Comparison of ENCODE assay signal across 8 cellular contexts in the genomic region with DNA sequence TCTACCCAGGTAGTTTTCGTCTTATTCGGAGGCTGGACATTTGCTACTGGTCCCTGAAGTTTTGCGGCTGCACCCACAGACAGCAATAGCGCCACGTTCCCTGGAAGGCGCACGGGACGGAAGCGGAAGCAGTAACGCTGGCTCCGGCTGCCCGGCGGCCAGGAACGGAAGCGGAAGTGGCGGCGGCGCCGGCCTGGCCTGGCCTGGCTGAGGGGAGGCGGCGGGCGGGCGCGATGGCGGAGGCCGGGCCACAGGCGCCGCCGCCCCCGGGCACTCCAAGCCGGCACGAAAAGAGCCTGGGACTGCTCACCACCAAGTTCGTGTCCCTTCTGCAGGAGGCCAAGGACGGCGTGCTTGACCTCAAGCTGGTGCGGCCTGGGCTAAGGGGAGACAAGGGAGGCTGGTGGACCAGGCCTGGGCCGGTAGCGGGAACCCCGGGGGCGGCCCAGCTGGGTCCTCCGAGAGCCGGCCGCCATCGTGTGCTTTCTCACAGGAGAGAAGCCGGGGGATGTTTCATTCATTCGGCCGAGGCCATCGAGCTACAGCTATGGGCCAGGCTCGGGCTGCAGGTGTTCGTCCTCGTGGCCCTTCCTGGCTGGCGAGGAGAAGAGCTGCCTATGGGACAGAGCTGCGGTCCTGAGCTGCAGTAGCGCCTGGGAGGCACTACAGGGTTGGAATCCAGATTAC. TPM values are rescaled to one million over a fixed set of nuclear protein-coding genes. Genes with fewer than 3 reads are reported as not detected.
DNase-seq lines count a peak whose midpoint lies in the region; ATAC-seq, FAIRE-seq and TF ChIP-seq lines count a peak whose summit lies in the region.

TSS of gene E2F4 (plus strand) at position 161 of the 687 bp plus-strand sequence. CDS start at position 234, 73 bp downstream.

- H3K27ac ChIP-seq in AG04450 (ENCODE audit: low read depth, low read length) (peak within 1 kb of the TSS; percentile 39), keratinocyte (ENCODE audit: control insufficient read depth, insufficient read depth, low read length) (peak within 1 kb of the TSS; percentile 69)

- peaks cover 4% of the 10 kb centered on the region for H4K20me1 ChIP-seq in keratinocyte (ENCODE audit: control insufficient read depth, extremely low read depth, insufficient read depth, low read length)

- CTCF ChIA-PET in AG04450 (lab: Charles Lee): no interaction called here

- peak within 1 kb of the TSS; percentile 82 for H3K4me2 ChIP-seq in keratinocyte (ENCODE audit: control insufficient read depth, extremely low read depth, insufficient read depth, low read depth, low read length)

- peaks cover 15% of the 10 kb centered on the region for H3K4me1 ChIP-seq in keratinocyte (ENCODE audit: control insufficient read depth, extremely low read depth, insufficient read depth, low read length)

- TF ChIP-seq CTCF in AG04450 (IDR thresholded peaks at IDR 0.05; ENCODE audit: low read depth, low read length) (no peak), keratinocyte (optimal IDR thresholded peaks at IDR 0.05 in 1 of 3, IDR thresholded peaks at IDR 0.05 in 1 of 3, conservative IDR thresholded peaks at IDR 0.05 in 1 of 3; ENCODE audit: extremely low read depth in 1 of 3, insufficient read depth in 2 of 3, low read length in 3 of 3) (no peak)

- FAIRE-seq in keratinocyte (lab: Jason Lieb, UNC): peak; percentile 29

- H3K79me2 ChIP-seq in keratinocyte (ENCODE audit: control insufficient read depth, insufficient read depth, low read length): peaks cover 44% of the 10 kb centered on the region

- H3K9ac ChIP-seq in keratinocyte (ENCODE audit: control insufficient read depth, extremely low read depth, insufficient read depth, low read length): peak within 1 kb of the TSS; percentile 89

- dilution Hi-C loops in keratinocyte (cut with MboI; ENCODE audit: extremely low pct_ligation_motif_present, low sequenced_read_pairs): no loop called here

- H3K36me3 ChIP-seq in keratinocyte (ENCODE audit: control insufficient read depth in 2 of 2, extremely low read depth in 1 of 2, insufficient read depth in 2 of 2, low read length in 2 of 2): peaks cover 27 to 37% of the 10 kb centered on the region in 2 experiments

- POLR2A ChIA-PET in AG04450 (lab: Yijun Ruan, JAX): no interaction called here

- peak within 1 kb of the TSS; percentile 65 for H2AFZ ChIP-seq in keratinocyte (ENCODE audit: control insufficient read depth, low read length)

- DNase-seq in AG04450 (ENCODE audit: low read depth, low spot score): peak; percentile 76
- DNase-seq in NCI-H345 (lab: John Stamatoyannopoulos, UW): peak; percentile 83
- peak; percentile 75 for DNase-seq in activated CD4-positive, CD25-positive, alpha-beta regulatory T cell treated with anti-CD3 and anti-CD28 coated beads, Interleukin-2, amount 50 U/mL, for 16 hours (ENCODE audit: low read depth, low spot score)
- peak; percentile 82 for DNase-seq in central memory CD4-positive, alpha-beta T cell
- DNase-seq in keratinocyte (ENCODE audit: low read depth, low spot score): no peak
- peak; percentile 85 to 87 (median 86) for DNase-seq in stimulated activated CD4-positive, alpha-beta T cell treated with anti-CD3 and anti-CD28 coated beads, Interleukin-12 subunit alpha, Interleukin-12 subunit beta, amount 100 ng/mL, for 48 hours (ENCODE audit: low read depth in 2 of 3, low spot score in 1 of 3)

- H3K4me3 ChIP-seq in AG04450 (ENCODE audit: low read depth, low read length) (peak within 1 kb of the TSS; percentile 98), keratinocyte (ENCODE audit: control insufficient read depth in 2 of 3, extremely low read depth in 1 of 3, insufficient read depth in 2 of 3, low read depth in 1 of 3, low read length in 3 of 3) (peak within 1 kb of the TSS; percentile 81 to 95 (median 85))

- H3K9me1 ChIP-seq in keratinocyte (ENCODE audit: control insufficient read depth, extremely low read depth, insufficient read depth, low read length): peaks cover 2% of the 10 kb centered on the region

- ATAC-seq in GM18868 (IDR thresholded peaks at IDR 0.05; ENCODE audit: unreplicated experiment) (peak; percentile 94), HG03108 (IDR thresholded peaks at IDR 0.05; ENCODE audit: unreplicated experiment) (peak; percentile 87)

- H3K9me3 ChIP-seq in AG04450 (ENCODE audit: control insufficient read depth, insufficient read depth, low read length): no peaks in the 10 kb centered on the region; the same call in 1 of the 2 replicates
- H3K9me3 ChIP-seq in keratinocyte (ENCODE audit: control insufficient read depth, low read depth, low read length): no peaks in the 10 kb centered on the region

- H3K27me3 ChIP-seq in AG04450 (ENCODE audit: control insufficient read depth, insufficient read depth, low read length) (no peaks in the 10 kb centered on the region), keratinocyte (ENCODE audit: control insufficient read depth, extremely low read depth, insufficient read depth, low read length) (no peaks in the 10 kb centered on the region)

RNA-seq across cellular contexts. Expression of gene E2F4, which starts in this region (rescaled TPM):
- 50.0 and 57.9 TPM in 2 replicates for polyA plus RNA-seq in AG04450 (2011; rRNA removed)
- 62.3 and 85.7 TPM in 2 replicates for polyA minus RNA-seq in AG04450 (2011; rRNA and poly(A)+ RNA removed)
- polyA plus RNA-seq in keratinocyte: 64.7 to 97.7 TPM (median 74.8 TPM) in 3 replicates
- 52.9 TPM for polyA plus RNA-seq in keratinocyte (2011; ENCODE audit: low read depth)
- polyA plus RNA-seq in keratinocyte (2011; cell fraction: cytosol; rRNA removed): 39.3 and 55.7 TPM in 2 replicates
- 202 and 214 TPM in 2 replicates for polyA plus RNA-seq in keratinocyte (2011; cell fraction: nucleus; rRNA removed)
- 40.1 and 54.6 TPM in 2 replicates for polyA plus RNA-seq in keratinocyte (2012; ENCODE audit: low replicate concordance)
- 76.7 to 122 TPM (median 88.0 TPM) in 3 replicates for polyA minus RNA-seq in keratinocyte
- 77.1 TPM for polyA minus RNA-seq in keratinocyte (2011; cell fraction: cytosol; rRNA and poly(A)+ RNA removed)
- polyA minus RNA-seq in keratinocyte (2011; cell fraction: nucleus; rRNA and poly(A)+ RNA removed): 36.3 and 37.2 TPM in 2 replicates
